In genomic region chr22:27331526-27332281, GRCh38 we compare ENCODE assay signal across 8 cellular contexts.
DNase-seq lines count a peak whose midpoint lies in the region; ATAC-seq and TF ChIP-seq lines count a peak whose summit lies in the region.

No MANE protein-coding gene starts in this region.

- H3K9me3 ChIP-seq in BE2C (peaks cover 4% of the 10 kb centered on the region; the same call in 1 of the 2 replicates), MG63 (no peaks in the 10 kb centered on the region), endodermal cell (ENCODE audit: control insufficient read depth, low read length) (no peaks in the 10 kb centered on the region), T-helper 17 cell (ENCODE audit: control insufficient read depth, low read length, poor library complexity, severe bottlenecking) (no peaks in the 10 kb centered on the region)

- H3K4me3 Mint-ChIP-seq in endodermal cell: no peak overlapping the region
- no peak overlapping the region for H3K4me3 Mint-ChIP-seq in T-helper 17 cell

- H3K27ac Mint-ChIP-seq in endodermal cell (no peak overlapping the region), T-helper 17 cell (no peak overlapping the region)

- peak; percentile 68 for DNase-seq in BE2C
- DNase-seq in MG63: peak; percentile 57
- DNase-seq in endodermal cell: peak; percentile 85
- DNase-seq in myocyte (ENCODE audit: low read depth): peak; percentile 33
- DNase-seq in HK-2 (ENCODE audit: unreplicated experiment): no peak
- no peak for DNase-seq in T-helper 17 cell

- H3K4me3 ChIP-seq in BE2C (ENCODE audit: low read depth, low read length) (no peak overlapping the region), MG63 (no peak overlapping the region), endodermal cell (ENCODE audit: low read length) (no peak overlapping the region)

- no peaks in the 10 kb centered on the region for H3K9me3 Mint-ChIP-seq in endodermal cell

- TF ChIP-seq CTCF in BE2C (IDR thresholded peaks at IDR 0.05; ENCODE audit: low read depth, low read length): peak; percentile 65
- peak; percentile 69 for TF ChIP-seq CTCF in endodermal cell (conservative IDR thresholded peaks at IDR 0.05)

- H3K36me3 ChIP-seq in BE2C (no peaks in the 10 kb centered on the region), MG63 (no peaks in the 10 kb centered on the region), endodermal cell (ENCODE audit: control insufficient read depth, insufficient read depth, low read length) (no peaks in the 10 kb centered on the region)

- ATAC-seq in HG02678 (IDR thresholded peaks at IDR 0.05; ENCODE audit: unreplicated experiment): no peak
- no peak for ATAC-seq in GM21786 (IDR thresholded peaks at IDR 0.05; ENCODE audit: unreplicated experiment)
- no peak for ATAC-seq in T-helper 17 cell

- H3K4me1 ChIP-seq in BE2C (no peaks in the 10 kb centered on the region; the same call in 1 of the 2 replicates), endodermal cell (ENCODE audit: control insufficient read depth, insufficient read depth, low read length) (no peaks in the 10 kb centered on the region)

- H3K27ac ChIP-seq in endodermal cell (ENCODE audit: low read depth, low read length): no peak overlapping the region

- H3K36me3 Mint-ChIP-seq in endodermal cell (ENCODE audit: low read depth) (no peaks in the 10 kb centered on the region), T-helper 17 cell (ENCODE audit: low read depth) (no peaks in the 10 kb centered on the region)

- H3K27me3 ChIP-seq in BE2C (no peaks in the 10 kb centered on the region), MG63 (no peaks in the 10 kb centered on the region), endodermal cell (ENCODE audit: control insufficient read depth, insufficient read depth, low read length, poor library complexity, severe bottlenecking) (peaks cover under 1% of the 10 kb centered on the region)

- no peak overlapping the region for H3K9ac ChIP-seq in endodermal cell (ENCODE audit: extremely low read depth, low read length, poor library complexity, severe bottlenecking)

- H3K4me1 Mint-ChIP-seq in endodermal cell (peaks cover 3% of the 10 kb centered on the region), T-helper 17 cell (no peaks in the 10 kb centered on the region)

- WGBS in endodermal cell (ENCODE audit: insufficient coverage in 1 of 2, insufficient read length in 1 of 2), 2 experiments: 35 to 56% methylated on average over 12 to 16 of the region's 16 CpGs

- peaks cover 30% of the 10 kb centered on the region for H3K27me3 Mint-ChIP-seq in endodermal cell (ENCODE audit: insufficient read depth)
- H3K27me3 Mint-ChIP-seq in T-helper 17 cell: peaks cover 12% of the 10 kb centered on the region

Comparison
In these comparisons a context has a peak if more than half of its experiments do, and no peak if none do; other contexts are left out.
1. DNase-seq: peak in BE2C (single experiment), MG63 (single experiment), endodermal cell (single experiment) and myocyte (single experiment); none in HK-2 (single experiment) and T-helper 17 cell (0 of 3).